Comparison of ENCODE assay signal across 18 cellular contexts in genomic region chr2:62207480-62207879, GRCh38. TPM values are rescaled to one million over a fixed set of nuclear protein-coding genes. Genes with fewer than 3 reads are reported as not detected.
A peak's percentile ranks its signal among the peaks of the same experiment; 100 is the strongest.
DNase-seq lines count a peak whose midpoint lies in the region; ATAC-seq and TF ChIP-seq lines count a peak whose summit lies in the region.
"Had no signal": no experiment of that assay in that cellular context is flagged by ENCODE, and none has a peak within 500 bp of the region (broad histone marks: within the 10 kb centered on the region; RNA-seq: fewer than 3 reads in every experiment).

No MANE protein-coding gene starts in this region.

- no peaks in the 10 kb centered on the region for H3K27me3 Mint-ChIP-seq in stimulated activated naive CD8-positive, alpha-beta T cell treated with anti-CD3 and anti-CD28 coated beads, Interleukin-15, Interleukin-2, amounts not matched to agents 100 ng/mL and 50 ng/mL, for 24 hours
- H3K27me3 Mint-ChIP-seq in activated naive CD8-positive, alpha-beta T cell treated with anti-CD3 and anti-CD28 coated beads for 36 hours: no peaks in the 10 kb centered on the region
- H3K27me3 Mint-ChIP-seq in natural killer cell (ENCODE audit: low read depth in 2 of 2): no peaks in the 10 kb centered on the region
- H3K27me3 Mint-ChIP-seq: activated CD4-positive, alpha-beta T cell treated with anti-CD3 and anti-CD28 coated beads, Interleukin-2, amount 10 ng/mL, durations not matched to agents 24 days and 14 days had no signal

- peaks cover 68% of the 10 kb centered on the region for H3K36me3 Mint-ChIP-seq in stimulated activated naive CD8-positive, alpha-beta T cell treated with anti-CD3 and anti-CD28 coated beads, Interleukin-15, Interleukin-2, amounts not matched to agents 100 ng/mL and 50 ng/mL, for 24 hours (ENCODE audit: low read depth)
- peaks cover 73% of the 10 kb centered on the region for H3K36me3 Mint-ChIP-seq in activated naive CD8-positive, alpha-beta T cell treated with anti-CD3 and anti-CD28 coated beads for 36 hours
- H3K36me3 Mint-ChIP-seq in natural killer cell: peaks cover 9% of the 10 kb centered on the region
- H3K36me3 Mint-ChIP-seq: WTC11 had no signal

- H3K27ac Mint-ChIP-seq in stimulated activated naive CD8-positive, alpha-beta T cell treated with anti-CD3 and anti-CD28 coated beads, Interleukin-15, Interleukin-2, amounts not matched to agents 100 ng/mL and 50 ng/mL, for 24 hours: peak overlapping the region; percentile 74
- peak overlapping the region; percentile 81 for H3K27ac Mint-ChIP-seq in activated naive CD8-positive, alpha-beta T cell treated with anti-CD3 and anti-CD28 coated beads for 36 hours
- H3K27ac Mint-ChIP-seq in natural killer cell: peak overlapping the region; percentile 93
- H3K27ac Mint-ChIP-seq: activated CD4-positive, alpha-beta T cell treated with anti-CD3 and anti-CD28 coated beads, Interleukin-2, amount 10 ng/mL, durations not matched to agents 24 days and 14 days; WTC11 had no signal

- no peak for ATAC-seq in stimulated activated naive CD8-positive, alpha-beta T cell treated with anti-CD3 and anti-CD28 coated beads, Interleukin-15, Interleukin-2, amounts not matched to agents 100 U/mL and 50 U/mL, for 24 hours
- ATAC-seq in natural killer cell (no peak), HG03354 (IDR thresholded peaks at IDR 0.05; ENCODE audit: poor library complexity, severe bottlenecking, unreplicated experiment) (no peak)
- ATAC-seq: gastroesophageal sphincter, WTC11 had no signal

- H3K4me1 Mint-ChIP-seq in stimulated activated naive CD8-positive, alpha-beta T cell treated with anti-CD3 and anti-CD28 coated beads, Interleukin-15, Interleukin-2, amounts not matched to agents 100 ng/mL and 50 ng/mL, for 24 hours (ENCODE audit: low read depth): peaks cover 94% of the 10 kb centered on the region
- H3K4me1 Mint-ChIP-seq in activated naive CD8-positive, alpha-beta T cell treated with anti-CD3 and anti-CD28 coated beads for 36 hours: peaks cover 91% of the 10 kb centered on the region
- H3K4me1 Mint-ChIP-seq in natural killer cell: peaks cover 95 to 97% of the 10 kb centered on the region in 2 donors

- DNase-seq in stimulated activated naive CD8-positive, alpha-beta T cell treated with anti-CD3 and anti-CD28 coated beads, Interleukin-15, Interleukin-2, amounts not matched to agents 100 U/mL and 50 U/mL, for 24 hours: no peak
- DNase-seq in activated naive CD8-positive, alpha-beta T cell treated with anti-CD3 and anti-CD28 coated beads for 36 hours: no peak
- DNase-seq in natural killer cell (no peak), NCI-H146 (lab: John Stamatoyannopoulos, UW) (no peak)
- DNase-seq in activated CD4-positive, alpha-beta T cell treated with anti-CD3 and anti-CD28 coated beads, Interleukin-2, amount 50 U/mL, for 1 hour: no peak
- DNase-seq: activated CD4-positive, alpha-beta T cell treated with anti-CD3 and anti-CD28 coated beads, Interleukin-2, amount 10 ng/mL, durations not matched to agents 24 days and 14 days; activated naive CD4-positive, alpha-beta T cell treated with anti-CD3 and anti-CD28 coated beads, Interleukin-2, amount 50 U/mL, for 16 hours; aorta; DMS 273 treated with DMSO at 0.1 percent for 48 hours; EL; NCI-H1436 treated with DMSO at 0.1 percent for 48 hours; NCI-H345; stimulated activated naive CD4-positive, alpha-beta T cell; testis had no signal

- intact Hi-C loops in natural killer cell (cut with micrococcal nuclease): no loop called here

- H3K4me3 Mint-ChIP-seq in stimulated activated naive CD8-positive, alpha-beta T cell treated with anti-CD3 and anti-CD28 coated beads, Interleukin-15, Interleukin-2, amounts not matched to agents 100 ng/mL and 50 ng/mL, for 24 hours: no peak overlapping the region
- H3K4me3 Mint-ChIP-seq in activated naive CD8-positive, alpha-beta T cell treated with anti-CD3 and anti-CD28 coated beads for 36 hours: no peak overlapping the region
- peak overlapping the region; percentile 35 for H3K4me3 Mint-ChIP-seq in natural killer cell
- H3K4me3 Mint-ChIP-seq: activated CD4-positive, alpha-beta T cell treated with anti-CD3 and anti-CD28 coated beads, Interleukin-2, amount 10 ng/mL, durations not matched to agents 24 days and 14 days; WTC11 had no signal

- peaks cover 9% of the 10 kb centered on the region for H3K9me3 Mint-ChIP-seq in stimulated activated naive CD8-positive, alpha-beta T cell treated with anti-CD3 and anti-CD28 coated beads, Interleukin-15, Interleukin-2, amounts not matched to agents 100 ng/mL and 50 ng/mL, for 24 hours
- peaks cover 22% of the 10 kb centered on the region for H3K9me3 Mint-ChIP-seq in activated naive CD8-positive, alpha-beta T cell treated with anti-CD3 and anti-CD28 coated beads for 36 hours
- H3K9me3 Mint-ChIP-seq in natural killer cell: peaks cover 0 to 7% of the 10 kb centered on the region in 2 donors
- H3K9me3 Mint-ChIP-seq: WTC11 had no signal

- TF ChIP-seq CTCF in natural killer cell (IDR thresholded peaks at IDR 0.05): no peak

RNA-seq across cellular contexts. Expression of gene B3GNT2, which starts 11.6 kb away (rescaled TPM):
- 10 to 100 TPM; 67.3 to 68.7 TPM for total RNA-seq in activated naive CD8-positive, alpha-beta T cell treated with anti-CD3 and anti-CD28 coated beads for 36 hours
- 10 to 100 TPM; 51.9 to 68.0 (median 54.0) TPM for total RNA-seq in natural killer cell
